Comparison of ENCODE assay signal across 18 cellular contexts in the genomic region with DNA sequence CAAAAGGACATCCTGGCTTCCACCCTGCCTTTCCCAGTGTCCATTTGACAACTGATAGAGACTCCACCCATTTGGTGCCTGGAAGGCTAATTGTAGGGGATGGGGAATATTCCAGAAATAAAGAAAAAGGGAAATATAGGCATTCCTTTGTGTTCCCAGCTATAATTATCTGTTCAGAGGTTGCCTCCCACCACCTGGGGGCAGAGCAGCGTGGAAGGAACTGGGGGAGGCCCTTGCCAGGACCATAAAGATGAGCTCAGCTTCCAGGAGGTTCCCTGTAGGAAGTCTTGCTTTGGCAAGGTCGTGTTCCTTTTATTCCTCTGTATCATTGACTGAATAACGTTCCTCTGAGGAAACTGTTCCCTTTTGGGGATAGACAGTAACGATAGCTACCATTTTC.
DNase-seq lines count a peak whose midpoint lies in the region; ATAC-seq and TF ChIP-seq lines count a peak whose summit lies in the region.
"Had no signal": no experiment of that assay in that cellular context is flagged by ENCODE, and none has a peak within 500 bp of the region (broad histone marks: within the 10 kb centered on the region; RNA-seq: fewer than 3 reads in every experiment).

No MANE protein-coding gene starts in this region.

- DNase-seq in EL (peak; percentile 21), M059J (ENCODE audit: low read depth) (peak; percentile 31), body of pancreas (peak in 3 of 4 donors; percentile 20 to 57 (median 42)), epidermal melanocyte (ENCODE audit: insufficient read length, low spot score) (no peak), NCI-H2107 (lab: John Stamatoyannopoulos, UW) (no peak), anterior cingulate cortex (lab: John Stamatoyannopoulos, UW) (no peak), ecto neural progenitor cell (ENCODE audit: low spot score) (no peak)
- DNase-seq: activated CD4-positive, alpha-beta T cell treated with anti-CD3 and anti-CD28 coated beads for 1 hour; activated CD8-positive, alpha-beta memory T cell treated with anti-CD3 and anti-CD28 coated beads, Interleukin-2, amount 50 U/mL, for 4 hours; activated naive CD4-positive, alpha-beta T cell treated with anti-CD3 and anti-CD28 coated beads for 36 hours; effector memory CD8-positive, alpha-beta T cell; natural killer cell; NCI-H2029 treated with DMSO at 0.1 percent for 48 hours; NCI-H748 treated with DMSO at 0.1 percent for 48 hours; retina; T-helper 17 cell had no signal

- H3K27me3 ChIP-seq in body of pancreas: no peaks in the 10 kb centered on the region
- no peaks in the 10 kb centered on the region for H3K27me3 ChIP-seq in muscle layer of colon (ENCODE audit: control insufficient read depth in 1 of 2, insufficient read depth in 2 of 2, low read length in 2 of 2)

- 49 to 55% methylated on average over 4 of the region's 4 CpGs for WGBS in body of pancreas, 2 donors

- intact Hi-C loops in body of pancreas (cut with DNase I): no loop called here

- H3K9me3 ChIP-seq in body of pancreas (no peaks in the 10 kb centered on the region), muscle layer of colon (ENCODE audit: low read length) (no peaks in the 10 kb centered on the region)

- peak; percentile 50 for ATAC-seq in body of pancreas
- ATAC-seq: effector memory CD8-positive, alpha-beta T cell; natural killer cell; T-helper 17 cell had no signal

- TF ChIP-seq CTCF in body of pancreas (IDR thresholded peaks at IDR 0.05): peak in 6 of 7 experiments; percentile 7 to 60 (median 27)

- no peak overlapping the region for H3K27ac ChIP-seq in body of pancreas
- peak overlapping the region; percentile 8 for H3K27ac ChIP-seq in muscle layer of colon (ENCODE audit: low read depth, low read length)

- TF ChIP-seq POLR2A in body of pancreas (IDR thresholded peaks at IDR 0.05): no peak

- H3K4me1 ChIP-seq in body of pancreas (no peaks in the 10 kb centered on the region), muscle layer of colon (ENCODE audit: insufficient read depth, low read length) (peaks cover 76% of the 10 kb centered on the region)

- no peak overlapping the region for H3K9ac ChIP-seq in muscle layer of colon (ENCODE audit: low read length)

- H3K36me3 ChIP-seq in body of pancreas (replicated peaks in 1 of 2; ENCODE audit: insufficient read depth in 1 of 2, low read depth in 2 of 2) (no peaks in the 10 kb centered on the region), muscle layer of colon (ENCODE audit: insufficient read depth, low read length) (no peaks in the 10 kb centered on the region)

- H3K4me3 ChIP-seq in body of pancreas: no peak overlapping the region
- H3K4me3 ChIP-seq in muscle layer of colon (ENCODE audit: low read depth in 1 of 2, low read length in 2 of 2): no peak overlapping the region
- H3K4me3 ChIP-seq: lung had no signal

Comparison
In these comparisons a context has a peak if more than half of its experiments do, and no peak if none do; other contexts are left out.
1. DNase-seq: peak in EL (single experiment), M059J (single experiment) and body of pancreas (3 of 4); none in epidermal melanocyte (single experiment), NCI-H2107 (single experiment), anterior cingulate cortex (0 of 58) and ecto neural progenitor cell (single experiment).